In the genomic region with DNA sequence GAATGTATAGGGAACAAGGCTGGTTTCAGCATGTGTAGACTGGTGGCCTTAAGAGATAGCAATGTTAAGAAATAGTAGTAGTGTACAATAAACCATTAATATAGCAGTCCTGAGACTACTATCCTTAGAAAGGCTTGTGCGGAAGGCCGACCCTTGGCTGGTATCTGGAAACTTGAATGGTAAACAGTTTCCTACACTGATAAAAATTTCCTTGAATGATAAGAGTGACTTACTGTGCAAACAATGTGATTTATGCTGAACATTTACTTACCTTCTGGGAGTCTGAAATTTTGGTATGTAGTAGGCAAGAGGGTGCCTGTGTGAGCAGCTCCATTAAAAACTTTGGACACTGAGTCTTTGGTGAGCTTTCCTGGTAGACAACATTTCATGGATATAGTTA, we compare ENCODE assay signal across 21 cellular contexts.
"Had no signal": no experiment of that assay in that cellular context is flagged by ENCODE, and none has a peak within 500 bp of the region (broad histone marks: within the 10 kb centered on the region; RNA-seq: fewer than 3 reads in every experiment).

No MANE protein-coding gene starts in this region.

- DNase-seq: dermis blood vessel endothelial cell; effector memory CD4-positive, alpha-beta T cell; kidney; left lung; mammary epithelial cell; natural killer cell; occipital lobe; ovary; posterior cingulate gyrus; psoas muscle; sigmoid colon; spleen; stimulated activated CD4-positive, alpha-beta T cell treated with anti-CD3 and anti-CD28 coated beads, Interleukin-2, amount 100 ng/mL, for 48 hours; stimulated activated CD8-positive, alpha-beta memory T cell treated with anti-CD3 and anti-CD28 coated beads, Interleukin-4, amount 100 ng/mL, for 48 hours; stimulated activated naive CD4-positive, alpha-beta T cell; stimulated activated naive CD8-positive, alpha-beta T cell treated with anti-CD3 and anti-CD28 coated beads, Interleukin-15, amount 100 ng/mL, for 72 hours; testis; tibial artery had no signal

- H3K27ac Mint-ChIP-seq: natural killer cell, type B pancreatic cell had no signal

- H3K9me3 ChIP-seq: ovary, sigmoid colon, testis, tibial artery had no signal

- H3K27me3 ChIP-seq: left lung, ovary, sigmoid colon, spleen, testis, tibial artery had no signal

- H3K27ac ChIP-seq: coronary artery, left lung, ovary, psoas muscle, sigmoid colon, spleen, testis, tibial artery had no signal

- H3K36me3 ChIP-seq: left lung, ovary, sigmoid colon, spleen, tibial artery had no signal

- H3K4me3 Mint-ChIP-seq: natural killer cell; stimulated activated naive CD8-positive, alpha-beta T cell treated with anti-CD3 and anti-CD28 coated beads, Interleukin-15, amount 100 ng/mL, for 72 hours; type B pancreatic cell had no signal

- H3K4me3 ChIP-seq: coronary artery, left lung, ovary, psoas muscle, sigmoid colon, spleen, testis, tibial artery had no signal

- ATAC-seq: left lung; natural killer cell; psoas muscle; right cardiac atrium; stimulated activated naive CD8-positive, alpha-beta T cell treated with anti-CD3 and anti-CD28 coated beads, Interleukin-15, amount 100 ng/mL, for 72 hours had no signal

- H3K27me3 Mint-ChIP-seq: stimulated activated naive CD8-positive, alpha-beta T cell treated with anti-CD3 and anti-CD28 coated beads, Interleukin-15, amount 100 ng/mL, for 72 hours; type B pancreatic cell had no signal

- H3K4me1 ChIP-seq: testis, tibial artery had no signal
